In the genomic region with DNA sequence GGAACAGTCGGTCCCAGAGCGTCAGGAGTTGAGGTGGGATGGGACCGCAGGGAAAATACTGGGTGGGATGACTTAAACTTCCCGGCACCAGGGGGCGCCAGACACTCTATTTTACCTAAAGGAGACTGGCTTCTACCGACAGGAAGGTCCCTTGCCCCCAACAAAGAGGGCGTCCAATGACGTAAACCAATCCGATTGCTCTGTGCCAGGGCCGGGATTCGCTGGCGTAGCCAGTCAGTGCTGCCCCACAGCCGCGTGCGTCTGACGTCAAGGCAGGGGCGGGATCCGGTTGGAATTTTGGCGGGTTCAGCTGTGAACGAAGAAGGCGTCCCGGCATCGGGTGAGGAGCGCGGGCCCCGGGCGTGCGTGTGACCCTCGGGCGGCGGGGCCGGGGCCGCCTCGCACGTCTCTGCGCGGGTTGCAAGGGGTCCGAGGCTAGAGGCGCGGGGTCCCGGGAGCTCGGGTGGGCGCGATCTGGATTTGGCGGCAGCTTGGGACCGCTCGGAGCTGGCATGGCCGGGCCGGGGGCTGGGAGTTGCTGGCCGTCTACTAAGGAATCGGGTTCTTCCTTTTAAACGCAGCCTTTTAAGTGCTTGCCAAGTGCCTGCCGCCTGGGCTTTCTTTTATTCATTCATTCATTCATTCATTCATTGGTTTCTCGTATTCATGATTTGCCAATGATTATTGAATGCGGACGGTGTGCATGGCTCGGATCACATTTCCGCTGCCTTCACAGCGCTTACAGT, we compare ENCODE assay signal across 8 cellular contexts. TPM values are rescaled to one million over a fixed set of nuclear protein-coding genes. Genes with fewer than 3 reads are reported as not detected.
DNase-seq lines count a peak whose midpoint lies in the region; ATAC-seq, FAIRE-seq and TF ChIP-seq lines count a peak whose summit lies in the region.

A gene (plus strand): TSS at position 292 of the 746 bp plus-strand sequence. CDS start 2,645 bp downstream, outside the sequence.

- H3K9ac ChIP-seq in adipocyte (ENCODE audit: low read length): peak within 1 kb of the TSS; percentile 77

- H3K9me3 ChIP-seq in adipocyte (ENCODE audit: control insufficient read depth, low read length) (no peaks in the 10 kb centered on the region), heart right ventricle (no peaks in the 10 kb centered on the region)

- intact Hi-C loops in heart right ventricle (cut with DNase I): loop anchor here in 9 of 10 donors (1.0 to 10.0 kb wide), 11 partner anchors 133 to 371 kb away; a partner anchor contains a TSS
- intact Hi-C loops in posterior vena cava (cut with DNase I): loop anchor here (2.0 to 10.0 kb wide), 2 partner anchors 103 to 139 kb away; a partner anchor contains a TSS

- no peak for TF ChIP-seq POLR2A in GM12891 (IDR thresholded peaks at IDR 0.05; ENCODE audit: low read depth, low read length)

- ATAC-seq in HG02840 (IDR thresholded peaks at IDR 0.05; ENCODE audit: low FRiP score, unreplicated experiment) (peak; percentile 100), heart right ventricle (peak; percentile 100)

- 0 to 1% methylated on average over 54 to 59 of the region's 59 CpGs for WGBS in heart right ventricle, 2 donors
- under 1% methylated on average over 59 of the region's 59 CpGs for WGBS in urinary bladder

- peaks cover 16% of the 10 kb centered on the region for H3K4me1 ChIP-seq in adipocyte (ENCODE audit: control insufficient read depth, insufficient read depth, low read length)
- H3K4me1 ChIP-seq in heart right ventricle: peaks cover 0 to 16% (median 13%) of the 10 kb centered on the region in 9 donors
- no peaks in the 10 kb centered on the region for H3K4me1 ChIP-seq in urinary bladder (ENCODE audit: insufficient read depth)

- H3K36me3 ChIP-seq in adipocyte (ENCODE audit: control insufficient read depth, insufficient read depth, low read length, severe bottlenecking) (no peaks in the 10 kb centered on the region), heart right ventricle (no peaks in the 10 kb centered on the region), urinary bladder (ENCODE audit: insufficient read depth) (no peaks in the 10 kb centered on the region)

- TF ChIP-seq CTCF in heart right ventricle (IDR thresholded peaks at IDR 0.05): peak; percentile 70 to 97 (median 92)

- H3K4me3 ChIP-seq in adipocyte (ENCODE audit: low read length) (peak within 1 kb of the TSS; percentile 82), heart right ventricle (peak within 1 kb of the TSS in 9 of 10 donors; percentile 17 to 64 (median 50)), urinary bladder (ENCODE audit: low read depth, low read length) (peak within 1 kb of the TSS; percentile 14)

- FAIRE-seq in GM12891 (lab: Jason Lieb, UNC): peak; percentile 98

- DNase-seq in GM12891 (ENCODE audit: insufficient read length, low spot score) (peak; percentile 96), NCI-H1436 (lab: John Stamatoyannopoulos, UW) (peak; percentile 98), T follicular helper cell (ENCODE audit: low read depth) (peak; percentile 96), adipocyte (ENCODE audit: low read depth) (peak; percentile 100), heart right ventricle (peak; percentile 96 to 99), posterior vena cava (ENCODE audit: low spot score) (peak; percentile 99)

- H3K27ac ChIP-seq in heart right ventricle (peak within 1 kb of the TSS in 1 of 10 donors; percentile 24), urinary bladder (ENCODE audit: low read depth) (no peak within 1 kb of the TSS)

- H3K27me3 ChIP-seq in adipocyte (replicated peaks; ENCODE audit: control insufficient read depth, insufficient read depth, low read length) (no peaks in the 10 kb centered on the region), heart right ventricle (no peaks in the 10 kb centered on the region)

TF ChIP-seq in GM12891, 5 proteins besides CTCF, POLR2A, EP300 and RAD21:
- TF ChIP-seq POLR2AphosphoS5 (IDR thresholded peaks at IDR 0.05; ENCODE audit: low read depth, low read length): no peak
- TF ChIP-seq SPI1 (IDR thresholded peaks at IDR 0.05; ENCODE audit: low read depth, low read length): no peak
- no peak for TF ChIP-seq TAF1 (IDR thresholded peaks at IDR 0.05; ENCODE audit: low read depth, low read length)
- TF ChIP-seq PAX5 (IDR thresholded peaks at IDR 0.05; ENCODE audit: insufficient read depth, low read length, severe bottlenecking): no peak
- peak; percentile 51; the same call in 1 of the 2 replicates for TF ChIP-seq POU2F2 (IDR thresholded peaks at IDR 0.05; ENCODE audit: low read depth, low read length)

RNA-seq across cellular contexts. Expression of the gene that starts here (rescaled TPM):
- 8.0 TPM for polyA plus RNA-seq in GM12891 (2012; ENCODE audit: low read depth, missing spikeins)
- total RNA-seq in heart right ventricle (1 to 10 TPM in 1 of 10 donors, under 1 TPM in 6, not detected in 3; 0.07 to 3.8 (median 0.48) TPM), posterior vena cava (under 1 TPM; 0.23 to 0.76 TPM), urinary bladder (4.5 TPM)
- polyA plus RNA-seq in heart right ventricle (under 1 TPM; 0.07 to 0.09 TPM), urinary bladder (0.14 TPM)

Comparison
In these comparisons a context has a peak if more than half of its experiments do, and no peak if none do; other contexts are left out.
1. Peak in DNase-seq in posterior vena cava; RNA of the gene not detected or under 1 TPM.
2. H3K4me3 ChIP-seq: peak in every context shown above with its lines; median percentile 82 in adipocyte; 50 in heart right ventricle; 14 in urinary bladder.